ENCODE assay signal across 23 cellular contexts in the genomic region with DNA sequence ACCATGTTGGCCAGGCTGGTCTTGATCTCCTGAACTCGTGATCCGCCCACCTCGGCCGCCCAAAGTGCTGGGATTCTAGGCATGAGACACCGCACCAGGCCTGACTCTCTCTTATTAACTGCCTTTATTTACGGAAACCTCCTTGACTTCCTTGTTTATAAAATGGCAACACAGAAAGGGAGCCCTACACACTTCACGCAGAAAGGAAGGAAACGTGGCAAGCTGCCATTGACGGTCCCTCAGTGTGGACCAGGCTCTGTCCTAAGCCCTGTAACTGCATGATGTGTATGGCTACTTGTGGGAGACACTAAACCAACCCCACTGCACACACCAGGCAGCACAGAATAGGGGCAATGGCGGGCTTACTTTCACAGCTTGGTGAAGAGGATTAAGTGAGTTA. TPM values are rescaled to one million over a fixed set of nuclear protein-coding genes. Genes with fewer than 3 reads are reported as not detected.
A peak's percentile ranks its signal among the peaks of the same experiment; 100 is the strongest.
DNase-seq lines count a peak whose midpoint lies in the region; ATAC-seq and TF ChIP-seq lines count a peak whose summit lies in the region.
"Had no signal": no experiment of that assay in that cellular context is flagged by ENCODE, and none has a peak within 500 bp of the region (broad histone marks: within the 10 kb centered on the region; RNA-seq: fewer than 3 reads in every experiment).

No MANE protein-coding gene starts in this region.

- no peaks in the 10 kb centered on the region for H3K27me3 Mint-ChIP-seq in activated naive CD8-positive, alpha-beta T cell treated with anti-CD3 and anti-CD28 coated beads, Interleukin-2, amount 10 ng/mL, durations not matched to agents 7 days and 5 days
- no peaks in the 10 kb centered on the region for H3K27me3 Mint-ChIP-seq in activated naive CD8-positive, alpha-beta T cell treated with anti-CD3 and anti-CD28 coated beads, Interleukin-2, amount 50 U/mL, for 24 hours
- H3K27me3 Mint-ChIP-seq: activated CD4-positive, alpha-beta T cell treated with anti-CD3 and anti-CD28 coated beads for 36 hours; activated T-helper 17 cell treated with anti-CD3 and anti-CD28 coated beads, Interleukin-2, amount 50 U/mL, for 72 hours; effector memory CD8-positive, alpha-beta T cell; naive thymus-derived CD8-positive, alpha-beta T cell had no signal

- H3K36me3 ChIP-seq in neutrophil, result peaks cover 39% of the 10 kb centered on the region
- H3K36me3 ChIP-seq in upper lobe of left lung, result peaks cover 19 to 85% (median 60%) of the 10 kb centered on the region in 4 donors
- peaks cover 54% of the 10 kb centered on the region for H3K36me3 ChIP-seq in effector memory CD4-positive, alpha-beta T cell (ENCODE audit: control insufficient read depth, insufficient read depth, low read length)
- H3K36me3 ChIP-seq in tibial nerve, result peaks cover 6 to 98% (median 11%) of the 10 kb centered on the region in 3 donors
- H3K36me3 ChIP-seq: uterus had no signal

- H3K4me1 Mint-ChIP-seq in activated naive CD8-positive, alpha-beta T cell treated with anti-CD3 and anti-CD28 coated beads, Interleukin-2, amount 10 ng/mL, durations not matched to agents 7 days and 5 days, result peaks cover 2% of the 10 kb centered on the region
- peaks cover 9% of the 10 kb centered on the region for H3K4me1 Mint-ChIP-seq in activated naive CD8-positive, alpha-beta T cell treated with anti-CD3 and anti-CD28 coated beads, Interleukin-2, amount 50 U/mL, for 24 hours
- H3K4me1 Mint-ChIP-seq: activated T-helper 17 cell treated with anti-CD3 and anti-CD28 coated beads, Interleukin-2, amount 50 U/mL, for 72 hours had no signal

- H3K9me3 ChIP-seq in neutrophil (no peaks in the 10 kb centered on the region), upper lobe of left lung (no peaks in the 10 kb centered on the region), tibial nerve (no peaks in the 10 kb centered on the region)
- H3K9me3 ChIP-seq in effector memory CD4-positive, alpha-beta T cell (ENCODE audit: control insufficient read depth, low read length), result no peaks in the 10 kb centered on the region
- H3K9me3 ChIP-seq: BE2C, uterus had no signal

- POLR2A ChIA-PET in activated naive CD8-positive, alpha-beta T cell treated with anti-CD3 and anti-CD28 coated beads, Interleukin-2, amount 10 ng/mL, durations not matched to agents 7 days and 5 days (lab: Charles Lee), result no interaction called here

- TF ChIP-seq CTCF in neutrophil (IDR thresholded peaks at IDR 0.05), result no peak
- no peak for TF ChIP-seq CTCF in upper lobe of left lung (IDR thresholded peaks at IDR 0.05)
- TF ChIP-seq CTCF in tibial nerve (IDR thresholded peaks at IDR 0.05), result no peak

- H3K27ac Mint-ChIP-seq in activated naive CD8-positive, alpha-beta T cell treated with anti-CD3 and anti-CD28 coated beads, Interleukin-2, amount 10 ng/mL, durations not matched to agents 7 days and 5 days, result peak overlapping the region; percentile 38
- H3K27ac Mint-ChIP-seq in activated naive CD8-positive, alpha-beta T cell treated with anti-CD3 and anti-CD28 coated beads, Interleukin-2, amount 50 U/mL, for 24 hours, result no peak overlapping the region
- H3K27ac Mint-ChIP-seq: activated CD4-positive, alpha-beta T cell treated with anti-CD3 and anti-CD28 coated beads for 36 hours; activated T-helper 17 cell treated with anti-CD3 and anti-CD28 coated beads, Interleukin-2, amount 50 U/mL, for 72 hours; effector memory CD8-positive, alpha-beta T cell had no signal

- H3K36me3 Mint-ChIP-seq in activated naive CD8-positive, alpha-beta T cell treated with anti-CD3 and anti-CD28 coated beads, Interleukin-2, amount 10 ng/mL, durations not matched to agents 7 days and 5 days, result peaks cover 20% of the 10 kb centered on the region
- H3K36me3 Mint-ChIP-seq in activated naive CD8-positive, alpha-beta T cell treated with anti-CD3 and anti-CD28 coated beads, Interleukin-2, amount 50 U/mL, for 24 hours (ENCODE audit: low read depth), result peaks cover 31% of the 10 kb centered on the region

- H3K27ac ChIP-seq in neutrophil, result peak overlapping the region; percentile 99
- H3K27ac ChIP-seq in upper lobe of left lung, result peak overlapping the region; percentile 54 to 79 (median 74)
- H3K27ac ChIP-seq in effector memory CD4-positive, alpha-beta T cell (ENCODE audit: insufficient read depth, low read length, poor library complexity, severe bottlenecking), result no peak overlapping the region
- H3K27ac ChIP-seq in tibial nerve, result no peak overlapping the region

- ATAC-seq in activated naive CD8-positive, alpha-beta T cell treated with anti-CD3 and anti-CD28 coated beads, Interleukin-2, amount 10 ng/mL, durations not matched to agents 7 days and 5 days (ENCODE audit: low read depth), result no peak
- ATAC-seq in activated naive CD8-positive, alpha-beta T cell treated with anti-CD3 and anti-CD28 coated beads, Interleukin-2, amount 50 U/mL, for 24 hours, result no peak
- peak; percentile 66 to 72 for ATAC-seq in left cardiac atrium
- no peak for ATAC-seq in upper lobe of left lung (ENCODE audit: low FRiP score in 2 of 2)
- ATAC-seq: activated CD4-positive, alpha-beta T cell treated with anti-CD3 and anti-CD28 coated beads for 36 hours; activated T-helper 17 cell treated with anti-CD3 and anti-CD28 coated beads, Interleukin-2, amount 50 U/mL, for 72 hours; effector memory CD8-positive, alpha-beta T cell; naive thymus-derived CD8-positive, alpha-beta T cell; stimulated activated naive CD8-positive, alpha-beta T cell treated with anti-CD3 and anti-CD28 coated beads, Interleukin-15, Interleukin-2, amounts not matched to agents 100 U/mL and 50 U/mL, for 24 hours had no signal

- TF ChIP-seq EP300 in upper lobe of left lung (IDR thresholded peaks at IDR 0.05), result peak in 1 of 4 donors; percentile 40
- TF ChIP-seq EP300 in tibial nerve (IDR thresholded peaks at IDR 0.05), result no peak

- 58 to 63% methylated on average over 10 of the region's 10 CpGs for WGBS in upper lobe of left lung, 2 donors
- WGBS in tibial nerve, 2 donors, result 87 to 89% methylated on average over 10 of the region's 10 CpGs

- H3K4me3 Mint-ChIP-seq in activated naive CD8-positive, alpha-beta T cell treated with anti-CD3 and anti-CD28 coated beads, Interleukin-2, amount 10 ng/mL, durations not matched to agents 7 days and 5 days, result no peak overlapping the region
- no peak overlapping the region for H3K4me3 Mint-ChIP-seq in activated naive CD8-positive, alpha-beta T cell treated with anti-CD3 and anti-CD28 coated beads, Interleukin-2, amount 50 U/mL, for 24 hours
- H3K4me3 Mint-ChIP-seq: activated CD4-positive, alpha-beta T cell treated with anti-CD3 and anti-CD28 coated beads for 36 hours; activated T-helper 17 cell treated with anti-CD3 and anti-CD28 coated beads, Interleukin-2, amount 50 U/mL, for 72 hours; effector memory CD8-positive, alpha-beta T cell; naive thymus-derived CD8-positive, alpha-beta T cell had no signal

- no peak for DNase-seq in activated naive CD8-positive, alpha-beta T cell treated with anti-CD3 and anti-CD28 coated beads, Interleukin-2, amount 10 ng/mL, durations not matched to agents 7 days and 5 days
- DNase-seq in activated naive CD8-positive, alpha-beta T cell treated with anti-CD3 and anti-CD28 coated beads, Interleukin-2, amount 50 U/mL, for 24 hours, result no peak
- DNase-seq in left cardiac atrium (peak; percentile 69), upper lobe of left lung (peak in 1 of 2 donors; percentile 32), tibial nerve (ENCODE audit: low spot score in 2 of 2) (no peak), AG08396 (ENCODE audit: low spot score) (no peak)
- DNase-seq in effector memory CD4-positive, alpha-beta T cell, result no peak
- DNase-seq: activated CD4-positive, alpha-beta T cell treated with anti-CD3 and anti-CD28 coated beads for 36 hours; BE2C; effector memory CD8-positive, alpha-beta T cell; H7; KG1; mesenchymal stem cell; naive thymus-derived CD8-positive, alpha-beta T cell; NCI-H1694 treated with DMSO at 0.1 percent for 48 hours; NCI-H748 treated with DMSO at 0.1 percent for 48 hours; small intestine; stimulated activated CD4-positive, alpha-beta T cell treated with anti-CD3 and anti-CD28 coated beads, Interleukin-2, amount 100 ng/mL, for 48 hours; stimulated activated naive CD8-positive, alpha-beta T cell treated with anti-CD3 and anti-CD28 coated beads, Interleukin-15, Interleukin-2, amounts not matched to agents 100 U/mL and 50 U/mL, for 24 hours; SW 1271; uterus had no signal

- intact Hi-C loops in left cardiac atrium (cut with DNase I), result no loop called here

- TF ChIP-seq POLR2A in upper lobe of left lung (IDR thresholded peaks at IDR 0.05) (no peak), tibial nerve (IDR thresholded peaks at IDR 0.05) (no peak)

- H3K27me3 ChIP-seq in neutrophil (no peaks in the 10 kb centered on the region), upper lobe of left lung (no peaks in the 10 kb centered on the region), tibial nerve (no peaks in the 10 kb centered on the region)
- H3K27me3 ChIP-seq in effector memory CD4-positive, alpha-beta T cell (replicated peaks; ENCODE audit: control insufficient read depth, insufficient read depth, low read length, poor library complexity, severe bottlenecking), result no peaks in the 10 kb centered on the region
- H3K27me3 ChIP-seq: BE2C, uterus had no signal

- H3K4me1 ChIP-seq in neutrophil (ENCODE audit: control insufficient read depth in 1 of 2, insufficient read depth in 1 of 2, low read depth in 1 of 2, low read length in 1 of 2) (peaks cover 46% of the 10 kb centered on the region in 2 experiments), upper lobe of left lung (peaks cover 0 to 19% (median 15%) of the 10 kb centered on the region in 4 donors), tibial nerve (peaks cover 0 to 11% (median 0%) of the 10 kb centered on the region in 4 donors)
- H3K4me1 ChIP-seq in effector memory CD4-positive, alpha-beta T cell (ENCODE audit: control insufficient read depth, insufficient read depth, low read length, poor library complexity, severe bottlenecking), result no peaks in the 10 kb centered on the region
- H3K4me1 ChIP-seq: BE2C, uterus had no signal

- H3K4me3 ChIP-seq in neutrophil (ENCODE audit: low read depth in 1 of 2, low read length in 1 of 2) (peak overlapping the region in 1 of 2 experiments; percentile 43), upper lobe of left lung (no peak overlapping the region), tibial nerve (no peak overlapping the region)
- H3K4me3 ChIP-seq in effector memory CD4-positive, alpha-beta T cell (ENCODE audit: insufficient read depth, low read depth, low read length, poor library complexity, severe bottlenecking), result no peak overlapping the region
- H3K4me3 ChIP-seq: uterus had no signal

- no peaks in the 10 kb centered on the region for H3K9me3 Mint-ChIP-seq in activated naive CD8-positive, alpha-beta T cell treated with anti-CD3 and anti-CD28 coated beads, Interleukin-2, amount 10 ng/mL, durations not matched to agents 7 days and 5 days
- no peaks in the 10 kb centered on the region for H3K9me3 Mint-ChIP-seq in activated naive CD8-positive, alpha-beta T cell treated with anti-CD3 and anti-CD28 coated beads, Interleukin-2, amount 50 U/mL, for 24 hours
- H3K9me3 Mint-ChIP-seq: activated T-helper 17 cell treated with anti-CD3 and anti-CD28 coated beads, Interleukin-2, amount 50 U/mL, for 72 hours; effector memory CD8-positive, alpha-beta T cell; naive thymus-derived CD8-positive, alpha-beta T cell had no signal

RNA-seq across cellular contexts. Expression of gene CINP, which starts 11.7 kb away (rescaled TPM):
- total RNA-seq in activated naive CD8-positive, alpha-beta T cell treated with anti-CD3 and anti-CD28 coated beads, Interleukin-2, amount 10 ng/mL, durations not matched to agents 7 days and 5 days, result 10 to 100 TPM; 29.8 to 35.6 TPM
- total RNA-seq in left cardiac atrium (10 to 100 TPM; 30.0 to 31.9 TPM), upper lobe of left lung (10 to 100 TPM; 13.6 to 37.7 (median 31.1) TPM), tibial nerve (10 to 100 TPM; 21.2 to 40.2 (median 31.2) TPM)

RNA-seq across cellular contexts. Expression of gene TECPR2, which starts 11.7 kb away (rescaled TPM):
- total RNA-seq in activated naive CD8-positive, alpha-beta T cell treated with anti-CD3 and anti-CD28 coated beads, Interleukin-2, amount 10 ng/mL, durations not matched to agents 7 days and 5 days, result 10 to 100 TPM in 1 of 2 experiments, 1 to 10 TPM in 1; 9.8 to 10.2 TPM
- total RNA-seq in left cardiac atrium, result 10 to 100 TPM; 20.9 to 29.6 TPM
- total RNA-seq in upper lobe of left lung, result 10 to 100 TPM; 16.3 to 71.2 (median 24.6) TPM
- total RNA-seq in tibial nerve, result 10 to 100 TPM; 21.2 to 77.7 (median 32.8) TPM

RNA-seq across cellular contexts. Expression of gene ZNF839, which starts 31.5 kb away (rescaled TPM):
- total RNA-seq in activated naive CD8-positive, alpha-beta T cell treated with anti-CD3 and anti-CD28 coated beads, Interleukin-2, amount 10 ng/mL, durations not matched to agents 7 days and 5 days, result 10 to 100 TPM; 13.9 to 17.3 TPM
- 1 to 10 TPM; 5.9 to 6.4 TPM for total RNA-seq in left cardiac atrium
- 10 to 100 TPM in 4 of 6 donors, 1 to 10 TPM in 2; 8.7 to 37.7 (median 14.1) TPM for total RNA-seq in upper lobe of left lung
- 10 to 100 TPM; 10.6 to 19.9 (median 13.8) TPM for total RNA-seq in tibial nerve

RNA-seq across cellular contexts. Expression of gene MOK, which starts 46.1 kb away (rescaled TPM):
- total RNA-seq in activated naive CD8-positive, alpha-beta T cell treated with anti-CD3 and anti-CD28 coated beads, Interleukin-2, amount 10 ng/mL, durations not matched to agents 7 days and 5 days, result 1 to 10 TPM; 2.4 to 2.7 TPM
- total RNA-seq in left cardiac atrium (10 to 100 TPM; 10.8 to 15.3 TPM), upper lobe of left lung (10 to 100 TPM in 5 of 6 donors, 1 to 10 TPM in 1; 8.8 to 66.0 (median 29.4) TPM), tibial nerve (10 to 100 TPM; 27.6 to 29.3 (median 28.8) TPM)

Comparison
In these comparisons a context has a peak if more than half of its experiments do, and no peak if none do; other contexts are left out.
1. ATAC-seq: peak in left cardiac atrium (2 of 2); none in activated naive CD8-positive, alpha-beta T cell treated with anti-CD3 and anti-CD28 coated beads, Interleukin-2, amount 10 ng/mL, durations not matched to agents 7 days and 5 days (single experiment), activated naive CD8-positive, alpha-beta T cell treated with anti-CD3 and anti-CD28 coated beads, Interleukin-2, amount 50 U/mL, for 24 hours (single experiment) and upper lobe of left lung (0 of 2).
2. H3K27ac ChIP-seq: peak in neutrophil (single experiment) and upper lobe of left lung (4 of 4); none in effector memory CD4-positive, alpha-beta T cell (single experiment) and tibial nerve (0 of 4).